10 cellular contexts compared by ENCODE assay signal in the genomic region with DNA sequence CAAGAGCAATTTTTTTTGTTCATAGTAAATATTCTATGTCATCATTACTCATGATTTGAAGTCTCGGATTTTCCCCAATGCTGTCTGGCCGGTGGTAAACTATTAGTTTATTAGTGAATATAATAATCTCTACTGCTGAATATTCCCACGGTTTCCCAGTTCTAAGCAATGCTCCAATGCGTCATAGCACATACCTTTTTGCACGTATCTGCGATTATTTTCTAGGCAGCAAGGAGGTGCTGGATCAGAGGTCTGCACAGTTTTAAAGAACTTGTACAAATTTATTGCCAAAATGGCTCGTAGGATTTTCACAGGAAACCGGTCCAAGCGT. TPM values are rescaled to one million over a fixed set of nuclear protein-coding genes. Genes with fewer than 3 reads are reported as not detected.
DNase-seq lines count a peak whose midpoint lies in the region; ATAC-seq and TF ChIP-seq lines count a peak whose summit lies in the region.
"Had no signal": no experiment of that assay in that cellular context is flagged by ENCODE, and none has a peak within 500 bp of the region (broad histone marks: within the 10 kb centered on the region; RNA-seq: fewer than 3 reads in every experiment).

No MANE protein-coding gene starts in this region.

- no peaks in the 10 kb centered on the region for H4K20me1 ChIP-seq in MM.1S (ENCODE audit: insufficient read depth, low read length)

- H3K36me3 Mint-ChIP-seq in activated naive CD4-positive, alpha-beta T cell treated with anti-CD3 and anti-CD28 coated beads, Interleukin-2, amount 50 U/mL, for 24 hours: peaks cover 2% of the 10 kb centered on the region

- H3K9me3 ChIP-seq in thoracic aorta: no peaks in the 10 kb centered on the region
- no peaks in the 10 kb centered on the region for H3K9me3 ChIP-seq in MM.1S (replicated peaks; ENCODE audit: insufficient read depth, low read length)

- in situ Hi-C loops in astrocyte of the spinal cord (cut with HindIII; ENCODE audit: low sequenced_read_pairs): no loop called here

- H3K4me1 Mint-ChIP-seq in activated naive CD4-positive, alpha-beta T cell treated with anti-CD3 and anti-CD28 coated beads, Interleukin-2, amount 50 U/mL, for 24 hours: peaks cover 82% of the 10 kb centered on the region

- ATAC-seq in thoracic aorta (ENCODE audit: insufficient number of reproducible peaks, low FRiP score, low read depth): no peak

- H3K9ac ChIP-seq in MM.1S (ENCODE audit: low read length): no peak overlapping the region

- H3K4me3 ChIP-seq in astrocyte of the spinal cord (ENCODE audit: low read depth, low read length): peak overlapping the region; percentile 29
- peak overlapping the region; percentile 52 for H3K4me3 ChIP-seq in thoracic aorta
- no peak overlapping the region for H3K4me3 ChIP-seq in MM.1S (ENCODE audit: low read length)

- no peak overlapping the region for H2AFZ ChIP-seq in MM.1S (ENCODE audit: low read length)

- peak overlapping the region; percentile 59 for H3K4me3 Mint-ChIP-seq in activated naive CD4-positive, alpha-beta T cell treated with anti-CD3 and anti-CD28 coated beads, Interleukin-2, amount 50 U/mL, for 24 hours

- no peak for DNase-seq in activated naive CD4-positive, alpha-beta T cell treated with anti-CD3 and anti-CD28 coated beads, Interleukin-2, amount 50 U/mL, for 16 hours
- DNase-seq in astrocyte of the spinal cord (ENCODE audit: low read depth, low spot score) (peak; percentile 24), kidney tubule cell (ENCODE audit: low spot score) (peak; percentile 58), thoracic aorta (ENCODE audit: low spot score) (no peak), RKO (ENCODE audit: low spot score) (no peak), NCI-H1930 (lab: John Stamatoyannopoulos, UW) (no peak), MM.1S (no peak)
- DNase-seq: COR-L47, NCI-H2171 treated with DMSO at 0.1 percent for 48 hours had no signal

- TF ChIP-seq CTCF in astrocyte of the spinal cord (IDR thresholded peaks at IDR 0.05; ENCODE audit: low read depth, low read length) (peak; percentile 3), thoracic aorta (IDR thresholded peaks at IDR 0.05) (no peak), MM.1S (IDR thresholded peaks at IDR 0.05; ENCODE audit: low read length) (no peak)

- H3K4me1 ChIP-seq in thoracic aorta (ENCODE audit: control insufficient read depth in 1 of 2, low read depth in 2 of 2): peaks cover 7 to 12% of the 10 kb centered on the region in 2 donors
- no peaks in the 10 kb centered on the region for H3K4me1 ChIP-seq in MM.1S (ENCODE audit: low read length)

- H3K4me2 ChIP-seq in MM.1S (ENCODE audit: low read depth, low read length): no peak overlapping the region

- no peaks in the 10 kb centered on the region for H3K9me2 ChIP-seq in MM.1S (replicated peaks; ENCODE audit: insufficient read depth, low read length)

- no peaks in the 10 kb centered on the region for H3K27me3 Mint-ChIP-seq in activated naive CD4-positive, alpha-beta T cell treated with anti-CD3 and anti-CD28 coated beads, Interleukin-2, amount 50 U/mL, for 24 hours

- no peaks in the 10 kb centered on the region for H3K9me3 Mint-ChIP-seq in activated naive CD4-positive, alpha-beta T cell treated with anti-CD3 and anti-CD28 coated beads, Interleukin-2, amount 50 U/mL, for 24 hours

- H3K27me3 ChIP-seq in thoracic aorta (replicated peaks; ENCODE audit: insufficient read depth) (no peaks in the 10 kb centered on the region), MM.1S (replicated peaks; ENCODE audit: insufficient read depth, low read length) (no peaks in the 10 kb centered on the region)

- H3K36me3 ChIP-seq in thoracic aorta (no peaks in the 10 kb centered on the region), MM.1S (replicated peaks; ENCODE audit: insufficient read depth, low read length) (no peaks in the 10 kb centered on the region)

- no peaks in the 10 kb centered on the region for H3F3A ChIP-seq in MM.1S (ENCODE audit: insufficient read depth, low read length)

- H3K27ac ChIP-seq in thoracic aorta (no peak overlapping the region), MM.1S (ENCODE audit: low read length) (no peak overlapping the region)

- H3K27ac Mint-ChIP-seq in activated naive CD4-positive, alpha-beta T cell treated with anti-CD3 and anti-CD28 coated beads, Interleukin-2, amount 50 U/mL, for 24 hours: peak overlapping the region; percentile 89

- H3K79me2 ChIP-seq in MM.1S (ENCODE audit: low read length): no peaks in the 10 kb centered on the region

RNA-seq across cellular contexts. Expression of a gene that starts 43.9 kb away (rescaled TPM):
- 1 to 10 TPM in 1 of 2 donors, under 1 TPM in 1; 0.54 to 2.1 TPM for total RNA-seq in thoracic aorta

Comparison
In these comparisons a context has a peak if more than half of its experiments do, and no peak if none do; other contexts are left out.
1. DNase-seq: peak in astrocyte of the spinal cord (single experiment) and kidney tubule cell (single experiment); none in activated naive CD4-positive, alpha-beta T cell treated with anti-CD3 and anti-CD28 coated beads, Interleukin-2, amount 50 U/mL, for 16 hours (single experiment), thoracic aorta (single experiment), RKO (single experiment), NCI-H1930 (0 of 2) and MM.1S (single experiment).